1 cellular context compared by ENCODE assay signal in genomic region chr12:132014092-132014914, GRCh38.
TF ChIP-seq lines count a peak whose summit lies in the region.

No MANE protein-coding gene starts in this region.

TF ChIP-seq in K562, 482 proteins besides CTCF, POLR2A, EP300 and RAD21 (continued from another document):
- no peak for TF ChIP-seq ETV6 (IDR thresholded peaks at IDR 0.05; ENCODE audit: borderline replicate concordance in 1 of 2, low read depth in 2 of 2, low read length in 1 of 2)
- TF ChIP-seq ETV6 (CRISPR knock-in tag; IDR thresholded peaks at IDR 0.05; ENCODE audit: borderline replicate concordance) = no peak
- TF ChIP-seq CTBP1 (IDR thresholded peaks at IDR 0.05; ENCODE audit: borderline replicate concordance) = no peak
- no peak for TF ChIP-seq KDM5B (IDR thresholded peaks at IDR 0.05; ENCODE audit: insufficient replicate concordance, low read depth, low read length)
